1 cellular context compared by ENCODE assay signal in the genomic region with DNA sequence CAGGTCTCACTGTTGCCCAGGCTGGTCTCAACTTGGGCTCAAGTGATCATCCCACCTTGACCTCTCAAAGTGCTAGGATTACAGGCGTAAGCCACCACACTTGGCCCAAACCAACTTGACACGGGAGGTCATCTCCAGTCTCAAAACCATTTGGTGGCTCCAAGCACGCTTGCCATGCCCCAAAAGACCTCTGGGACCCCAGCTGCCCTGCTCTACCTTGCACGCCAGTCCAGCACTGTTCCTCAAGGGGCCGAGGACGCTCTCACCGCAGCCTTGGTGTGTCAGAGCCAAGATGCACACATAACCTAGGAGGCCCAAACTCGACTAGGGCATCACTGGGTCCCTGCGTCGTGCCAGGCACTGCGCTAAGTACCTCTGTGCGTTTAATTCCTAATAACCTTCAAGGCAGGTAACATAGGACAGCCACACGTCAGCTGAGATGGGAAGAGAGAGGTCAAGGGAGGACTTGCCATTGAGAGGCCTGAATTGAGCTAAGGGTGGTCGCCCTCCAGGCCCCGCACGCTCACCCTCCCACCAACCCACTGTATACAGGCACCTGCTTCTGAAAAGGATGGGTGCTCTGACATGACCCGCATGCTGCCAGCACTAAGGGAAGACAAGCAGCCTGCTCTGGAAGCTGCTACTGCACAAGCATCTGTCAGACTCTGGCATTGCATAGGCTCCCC.
TF ChIP-seq lines count a peak whose summit lies in the region.

No MANE protein-coding gene starts in this region.

TF ChIP-seq in GM12878, 131 proteins besides CTCF, POLR2A, EP300 and RAD21:
- no peak for TF ChIP-seq SMAD1 (IDR thresholded peaks at IDR 0.05; ENCODE audit: low read depth, partially characterized antibody)
- TF ChIP-seq ZBTB33 (IDR thresholded peaks at IDR 0.05), result no peak
- no peak for TF ChIP-seq NFXL1 (IDR thresholded peaks at IDR 0.05; ENCODE audit: borderline replicate concordance)
- 0 out of 2 replicates have a peak, but pooled peaks have one; percentile 15 for TF ChIP-seq TCF3 (IDR thresholded peaks at IDR 0.05; ENCODE audit: borderline replicate concordance, insufficient read depth, low read depth, low read length)
- no peak for TF ChIP-seq FOXK2 (IDR thresholded peaks at IDR 0.05)
